In genomic region chr15:36887214-36888017, GRCh38 we compare ENCODE assay signal across 9 cellular contexts.
DNase-seq lines count a peak whose midpoint lies in the region; ATAC-seq and TF ChIP-seq lines count a peak whose summit lies in the region.
"Had no signal": no experiment of that assay in that cellular context is flagged by ENCODE, and none has a peak within 500 bp of the region (broad histone marks: within the 10 kb centered on the region; RNA-seq: fewer than 3 reads in every experiment).

No MANE protein-coding gene starts in this region.

- no peak overlapping the region for H2BK20ac ChIP-seq in IMR-90 (ENCODE audit: low read depth, low read length)

- H3K9ac ChIP-seq in IMR-90 (ENCODE audit: low read depth, low read length): no peak overlapping the region

- peaks cover 5% of the 10 kb centered on the region for H3K36me3 ChIP-seq in IMR-90 (ENCODE audit: control insufficient read depth, insufficient read depth, low read length)
- H3K36me3 ChIP-seq in right lobe of liver: no peaks in the 10 kb centered on the region
- no peaks in the 10 kb centered on the region for H3K36me3 ChIP-seq in thymus (ENCODE audit: control insufficient read depth, insufficient read depth)

- peaks cover 4% of the 10 kb centered on the region for H3K36me3 Mint-ChIP-seq in effector memory CD8-positive, alpha-beta T cell (ENCODE audit: insufficient read depth)

- peaks cover 0 to 8% of the 10 kb centered on the region in 2 donors for H3K9me3 Mint-ChIP-seq in effector memory CD8-positive, alpha-beta T cell

- peak overlapping the region; percentile 64 for H2AFZ ChIP-seq in IMR-90 (replicated peaks; ENCODE audit: low read length, poor library complexity)

- H3K4me1 Mint-ChIP-seq in effector memory CD8-positive, alpha-beta T cell (ENCODE audit: low read depth in 2 of 2): peaks cover 4 to 12% of the 10 kb centered on the region in 2 donors

- H3K27ac ChIP-seq in IMR-90 (ENCODE audit: insufficient read depth, low read length) (no peak overlapping the region), caudate nucleus (ENCODE audit: low read depth, low read length) (peak overlapping the region; percentile 70), right lobe of liver (no peak overlapping the region), thymus (ENCODE audit: low read depth) (peak overlapping the region; percentile 21)

- DNase-seq in IMR-90 (no peak), caudate nucleus (lab: John Stamatoyannopoulos, UW) (peak in 5 of 61 donors; percentile 28 to 56 (median 42)), right lobe of liver (peak in 1 of 3 donors; percentile 29), erythroblast (lab: John Stamatoyannopoulos, UW) (no peak)
- DNase-seq in effector memory CD8-positive, alpha-beta T cell: no peak
- DNase-seq: activated naive CD4-positive, alpha-beta T cell; kidney glomerular epithelial cell had no signal

- H3K18ac ChIP-seq in IMR-90 (ENCODE audit: low read depth, low read length): no peak overlapping the region

- TF ChIP-seq RAD21 in IMR-90 (IDR thresholded peaks at IDR 0.05; ENCODE audit: low read length): no peak

- POLR2A ChIA-PET in IMR-90 (lab: Charles Lee; ENCODE audit: unreplicated experiment): no interaction called here

- intact Hi-C loops in IMR-90 (cut with micrococcal nuclease) (loop anchor here (10.0 kb wide), 4 partner anchors 383 to 1133 kb away; no protein-coding TSS in a partner anchor), right lobe of liver (cut with DNase I) (loop anchor here (10.0 kb wide), 2 partner anchors 217 to 237 kb away; partner anchors contain the start of gene MEIS2 (in 1 of the 2))

- no TSS peak for BruUV-seq in IMR-90 (replicated peaks; lab: Mats Ljungman, UMichigan)

- H3K27me3 Mint-ChIP-seq in effector memory CD8-positive, alpha-beta T cell: peaks cover 74 to 85% of the 10 kb centered on the region in 2 donors

- 17% methylated on average over 6 of the region's 36 CpGs; no CpG with 5 or more reads in 1 of the 2 experiments for WGBS in IMR-90 (ENCODE audit: extremely low coverage in 2 of 2, insufficient read length in 1 of 2), 2 experiments
- WGBS in right lobe of liver (ENCODE audit: insufficient coverage, low coverage, low lambda C conversion rate, missing lambda C conversion rate): 16% methylated on average over 32 of the region's 36 CpGs
- WGBS in thymus: 7% methylated on average over 36 of the region's 36 CpGs

- ATAC-seq in IMR-90 (ENCODE audit: low read depth) (no peak; the same call in 1 of the 2 replicates), right lobe of liver (peak in 2 of 4 donors; percentile 8 to 20), GM18873 (IDR thresholded peaks at IDR 0.05; ENCODE audit: low FRiP score, unreplicated experiment) (no peak)
- ATAC-seq in effector memory CD8-positive, alpha-beta T cell (replicated peaks): no peak

- dilution Hi-C loops in IMR-90 (cut with HindIII; ENCODE audit: low sequenced_read_pairs, unreplicated experiment): no loop called here

- H3K4me3 ChIP-seq in IMR-90 (ENCODE audit: insufficient read depth, low read depth, low read length): peak overlapping the region; percentile 31; the same call in 1 of the 2 replicates
- H3K4me3 ChIP-seq in right lobe of liver: peak overlapping the region in 2 of 3 donors; percentile 29 to 32
- peak overlapping the region; percentile 24 for H3K4me3 ChIP-seq in thymus (ENCODE audit: low read length)

- TF ChIP-seq CTCF in IMR-90 (conservative IDR thresholded peaks at IDR 0.05; ENCODE audit: low read depth, low read length) (no peak), right lobe of liver (IDR thresholded peaks at IDR 0.05) (no peak)

- no peak overlapping the region for H2BK15ac ChIP-seq in IMR-90 (ENCODE audit: low read depth, low read length)

- H3K4me1 ChIP-seq in IMR-90 (ENCODE audit: control insufficient read depth, insufficient read depth, low read length) (peaks cover 3% of the 10 kb centered on the region; the same call in 1 of the 2 replicates), right lobe of liver (peaks cover 0 to 12% (median 0%) of the 10 kb centered on the region in 4 donors), thymus (ENCODE audit: control insufficient read depth, insufficient read depth, low read length) (no peaks in the 10 kb centered on the region)

- in situ Hi-C loops in IMR-90 (cut with MboI; ENCODE audit: low sequenced_read_pairs): loop anchor here (10.0 to 25.0 kb wide), 2 partner anchors 237 to 1000 kb away; no protein-coding TSS in a partner anchor

- no peak overlapping the region for H2BK120ac ChIP-seq in IMR-90 (ENCODE audit: low read depth, low read length)

- no peak overlapping the region for H4K91ac ChIP-seq in IMR-90 (ENCODE audit: insufficient read depth, low read depth, low read length)

- CTCF ChIA-PET in IMR-90 (lab: Yijun Ruan, JAX): interaction anchor here (0.5 kb wide), 1 partner anchor 1626 kb away, joined by 5 read pairs; no protein-coding TSS in a partner anchor

- no peak overlapping the region for H3K4ac ChIP-seq in IMR-90 (ENCODE audit: low read depth, low read length)

- no peak overlapping the region for H4K5ac ChIP-seq in IMR-90 (ENCODE audit: low read depth, low read length)

- no peak overlapping the region for H3K23ac ChIP-seq in IMR-90 (ENCODE audit: low read depth, low read length)

- H4K20me1 ChIP-seq in IMR-90 (ENCODE audit: insufficient read depth, low read length): no peaks in the 10 kb centered on the region

- H3K9me3 ChIP-seq in IMR-90 (ENCODE audit: control insufficient read depth, insufficient read depth, low read length): no peaks in the 10 kb centered on the region; the same call in 1 of the 2 replicates
- H3K9me3 ChIP-seq in right lobe of liver: no peaks in the 10 kb centered on the region
- no peaks in the 10 kb centered on the region for H3K9me3 ChIP-seq in thymus (ENCODE audit: control insufficient read depth)

- no peaks in the 10 kb centered on the region; a peak in 1 of 4 replicates for H3K79me1 ChIP-seq in IMR-90 (ENCODE audit: low read depth in 1 of 2, low read length in 2 of 2)

- no peak overlapping the region for H2BK5ac ChIP-seq in IMR-90 (ENCODE audit: low read depth, low read length, poor library complexity, severe bottlenecking)

- no peak overlapping the region for H3K56ac ChIP-seq in IMR-90 (ENCODE audit: extremely low read depth, insufficient read depth, low read length)

- H2AK5ac ChIP-seq in IMR-90 (ENCODE audit: low read depth, low read length): no peak overlapping the region

- H2AK9ac ChIP-seq in IMR-90 (replicated peaks; ENCODE audit: low read depth, low read length, poor library complexity): no peak overlapping the region

- H3K27me3 ChIP-seq in IMR-90 (ENCODE audit: control insufficient read depth, insufficient read depth, low read length) (peaks cover 12% of the 10 kb centered on the region), right lobe of liver (peaks cover 0 to 9% of the 10 kb centered on the region in 2 donors), thymus (ENCODE audit: control insufficient read depth, insufficient read depth) (peaks cover 53% of the 10 kb centered on the region)

- no peaks in the 10 kb centered on the region for H3K9me1 ChIP-seq in IMR-90 (ENCODE audit: insufficient read depth, low read length)

- no peak overlapping the region for H4K8ac ChIP-seq in IMR-90 (ENCODE audit: low read depth in 2 of 2, low read length in 2 of 2)

- H3K27ac Mint-ChIP-seq in effector memory CD8-positive, alpha-beta T cell: no peak overlapping the region

- peak overlapping the region in 1 of 2 donors; percentile 41 for H3K4me3 Mint-ChIP-seq in effector memory CD8-positive, alpha-beta T cell

- no peak overlapping the region for H3K14ac ChIP-seq in IMR-90 (replicated peaks; ENCODE audit: low read depth, low read length)

- H3K4me2 ChIP-seq in IMR-90 (ENCODE audit: low read depth, low read length): peak overlapping the region; percentile 56

- TF ChIP-seq POLR2A in IMR-90 (IDR thresholded peaks at IDR 0.05; ENCODE audit: low read depth, low read length) (no peak), right lobe of liver (IDR thresholded peaks at IDR 0.05) (no peak), erythroblast (IDR thresholded peaks at IDR 0.05; ENCODE audit: low read length) (no peak)

TF ChIP-seq in IMR-90, 13 proteins besides CTCF, POLR2A, EP300 and RAD21:
- TF ChIP-seq MXI1 (IDR thresholded peaks at IDR 0.05; ENCODE audit: borderline replicate concordance, low read depth, low read length): no peak
- TF ChIP-seq BHLHE40 (IDR thresholded peaks at IDR 0.05; ENCODE audit: low read depth, low read length): no peak
- no peak for TF ChIP-seq FOS (IDR thresholded peaks at IDR 0.05; ENCODE audit: low read depth, low read length)
- no peak for TF ChIP-seq CHD1 (IDR thresholded peaks at IDR 0.05; ENCODE audit: low read depth, low read length)
- TF ChIP-seq MAFK (IDR thresholded peaks at IDR 0.05; ENCODE audit: low read depth, low read length): no peak
- no peak for TF ChIP-seq USF2 (IDR thresholded peaks at IDR 0.05; ENCODE audit: low read depth, low read length)
- TF ChIP-seq RFX5 (IDR thresholded peaks at IDR 0.05; ENCODE audit: low read depth, low read length): no peak
- no peak for TF ChIP-seq NFE2L2 (IDR thresholded peaks at IDR 0.05; ENCODE audit: low read depth, low read length)
- TF ChIP-seq CEBPB (IDR thresholded peaks at IDR 0.05; ENCODE audit: low read depth, low read length): no peak
- TF ChIP-seq SMC3 (IDR thresholded peaks at IDR 0.05; ENCODE audit: low read depth, low read length): no peak

Comparison
In these comparisons a context has a peak if more than half of its experiments do, and no peak if none do; other contexts are left out.
1. H3K27ac ChIP-seq: peak in caudate nucleus (single experiment) and thymus (single experiment); none in IMR-90 (single experiment) and right lobe of liver (0 of 3).
2. Peak in every context shown above with its lines, with median percentiles within 50 percentile points of each other: H3K4me3 ChIP-seq.